ENCODE assay signal across 8 cellular contexts in the genomic region with DNA sequence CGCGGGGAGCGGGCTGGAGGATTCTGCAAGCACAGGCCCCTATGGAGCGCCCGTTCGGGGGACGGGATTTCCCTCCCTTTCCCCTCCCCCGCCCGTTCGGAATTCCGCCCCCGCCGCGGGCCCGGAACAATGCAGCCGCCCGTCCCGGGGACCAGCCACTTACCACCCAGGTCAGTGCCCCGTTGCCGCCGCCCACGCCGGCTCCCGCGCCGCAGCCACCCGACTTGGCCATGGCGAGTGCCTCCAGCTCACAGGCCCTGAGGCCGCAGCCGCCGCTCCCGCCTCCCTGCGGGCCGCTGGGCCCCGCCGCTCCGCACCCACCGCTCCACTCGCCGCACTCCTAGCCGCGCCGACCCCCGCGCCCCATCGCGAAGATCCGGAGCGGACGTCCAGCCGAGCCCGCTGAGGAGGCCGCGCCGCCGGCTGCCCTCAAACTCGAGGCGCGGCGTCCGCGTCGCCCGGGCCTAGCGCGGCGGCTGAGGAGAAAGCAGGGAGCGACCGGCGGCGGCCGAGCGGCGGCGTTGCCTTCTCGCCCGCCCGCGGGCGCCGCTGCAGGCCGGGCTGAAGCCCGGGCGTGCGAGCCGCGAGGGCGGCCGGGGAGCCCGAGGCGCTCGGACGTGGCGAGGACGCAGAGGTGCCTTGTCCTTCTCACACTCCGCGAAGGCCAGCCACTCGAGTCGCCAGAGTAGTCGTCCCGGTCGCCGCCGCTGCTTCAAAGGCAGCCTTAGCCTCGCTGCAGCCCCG. TPM values are rescaled to one million over a fixed set of nuclear protein-coding genes. Genes with fewer than 3 reads are reported as not detected.
DNase-seq lines count a peak whose midpoint lies in the region; ATAC-seq lines count a peak whose summit lies in the region.

No MANE protein-coding gene starts in this region.

- no peaks in the 10 kb centered on the region for H3K9me3 Mint-ChIP-seq in activated CD4-positive, alpha-beta memory T cell treated with anti-CD3 and anti-CD28 coated beads, Interleukin-2, amount 10 ng/mL, durations not matched to agents 7 days and 5 days

- H3K36me3 Mint-ChIP-seq in activated CD4-positive, alpha-beta memory T cell treated with anti-CD3 and anti-CD28 coated beads, Interleukin-2, amount 10 ng/mL, durations not matched to agents 7 days and 5 days (ENCODE audit: low read depth), result peaks cover 18% of the 10 kb centered on the region

- peak overlapping the region; percentile 80 for H3K4me3 ChIP-seq in Jurkat, Clone E6-1 (ENCODE audit: low read length)

- CTCF ChIA-PET in activated CD4-positive, alpha-beta memory T cell treated with anti-CD3 and anti-CD28 coated beads, Interleukin-2, amount 10 ng/mL, durations not matched to agents 7 days and 5 days (lab: Charles Lee), result interaction anchor here (1.0 to 1.2 kb wide), 2 partner anchors 16 to 119 kb away, joined by 3 to 4 read pairs; partner anchors contain the start of gene NGLY1

- ATAC-seq in GM21528 (IDR thresholded peaks at IDR 0.05; ENCODE audit: low FRiP score, unreplicated experiment), result peak; percentile 40

- H3K27me3 Mint-ChIP-seq in activated CD4-positive, alpha-beta memory T cell treated with anti-CD3 and anti-CD28 coated beads, Interleukin-2, amount 10 ng/mL, durations not matched to agents 7 days and 5 days, result peaks cover 4% of the 10 kb centered on the region

- H3K27ac Mint-ChIP-seq in activated CD4-positive, alpha-beta memory T cell treated with anti-CD3 and anti-CD28 coated beads, Interleukin-2, amount 10 ng/mL, durations not matched to agents 7 days and 5 days, result peak overlapping the region; percentile 95

- peak; percentile 57 for DNase-seq in EL
- no peak for DNase-seq in Jurkat, Clone E6-1 (ENCODE audit: low read depth, low spot score)
- peak; percentile 54 for DNase-seq in activated CD4-positive, alpha-beta memory T cell treated with anti-CD3 and anti-CD28 coated beads, Interleukin-2, amount 10 ng/mL, durations not matched to agents 7 days and 5 days
- DNase-seq in ecto neural progenitor cell (ENCODE audit: low spot score), result peak; percentile 85
- peak; percentile 19 for DNase-seq in medulla oblongata (ENCODE audit: extremely low spot score)
- peak; percentile 30 for DNase-seq in stimulated activated CD8-positive, alpha-beta memory T cell treated with anti-CD3 and anti-CD28 coated beads, Interleukin-12 subunit alpha, Interleukin-12 subunit beta, amount 100 ng/mL, for 24 hours (ENCODE audit: extremely low read depth)
- no peak for DNase-seq in NCI-H1930 (lab: John Stamatoyannopoulos, UW)

- H3K4me1 Mint-ChIP-seq in activated CD4-positive, alpha-beta memory T cell treated with anti-CD3 and anti-CD28 coated beads, Interleukin-2, amount 10 ng/mL, durations not matched to agents 7 days and 5 days, result peaks cover 37% of the 10 kb centered on the region

- H3K4me3 Mint-ChIP-seq in activated CD4-positive, alpha-beta memory T cell treated with anti-CD3 and anti-CD28 coated beads, Interleukin-2, amount 10 ng/mL, durations not matched to agents 7 days and 5 days, result peak overlapping the region; percentile 92

- POLR2A ChIA-PET in activated CD4-positive, alpha-beta memory T cell treated with anti-CD3 and anti-CD28 coated beads, Interleukin-2, amount 10 ng/mL, durations not matched to agents 7 days and 5 days (lab: Charles Lee), result interaction anchor here (1.0 to 1.5 kb wide), 4 partner anchors 9 to 125 kb away, joined by 3 to 8 read pairs (median 3); partner anchors contain the start of gene NGLY1

RNA-seq across cellular contexts. Expression of gene TOP2B, which starts 0.5 kb away (rescaled TPM):
- 126 TPM for polyA plus RNA-seq in Jurkat, Clone E6-1 (2012; ENCODE audit: insufficient read depth, insufficient read length)
- total RNA-seq in activated CD4-positive, alpha-beta memory T cell treated with anti-CD3 and anti-CD28 coated beads, Interleukin-2, amount 10 ng/mL, durations not matched to agents 7 days and 5 days, result 100 to 1,000 TPM; 114 TPM

Comparison
In these comparisons a context has a peak if more than half of its experiments do, and no peak if none do; other contexts are left out.
1. DNase-seq: peak in EL (single experiment), activated CD4-positive, alpha-beta memory T cell treated with anti-CD3 and anti-CD28 coated beads, Interleukin-2, amount 10 ng/mL, durations not matched to agents 7 days and 5 days (single experiment), ecto neural progenitor cell (single experiment), medulla oblongata (single experiment) and stimulated activated CD8-positive, alpha-beta memory T cell treated with anti-CD3 and anti-CD28 coated beads, Interleukin-12 subunit alpha, Interleukin-12 subunit beta, amount 100 ng/mL, for 24 hours (single experiment); none in Jurkat, Clone E6-1 (single experiment) and NCI-H1930 (0 of 2).